ENCODE assay signal across 12 cellular contexts in the genomic region with DNA sequence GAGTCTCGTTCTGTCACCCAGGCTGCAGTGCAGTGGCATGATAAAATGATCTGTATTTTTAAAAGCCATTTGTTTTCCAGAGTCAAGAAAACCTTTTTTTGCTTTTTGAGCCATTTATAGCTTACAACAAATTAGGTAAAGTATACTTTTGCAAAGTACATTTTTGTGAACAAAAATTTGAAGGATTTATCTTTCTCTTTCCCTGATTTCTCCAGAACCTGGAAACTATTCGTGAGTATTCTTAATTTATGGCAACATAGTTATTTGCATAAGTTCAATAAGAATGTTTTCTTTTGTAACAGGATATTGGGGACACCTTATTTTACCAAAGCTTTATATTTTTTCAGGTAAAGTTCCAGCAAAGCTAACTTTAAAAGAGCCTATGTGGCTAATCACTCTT. TPM values are rescaled to one million over a fixed set of nuclear protein-coding genes. Genes with fewer than 3 reads are reported as not detected.
"Had no signal": no experiment of that assay in that cellular context is flagged by ENCODE, and none has a peak within 500 bp of the region (broad histone marks: within the 10 kb centered on the region; RNA-seq: fewer than 3 reads in every experiment).

No MANE protein-coding gene starts in this region.

- H2AFZ ChIP-seq: GM23248 had no signal

- H3K4me2 ChIP-seq: KMS-11 had no signal

- H3K4me1 ChIP-seq: HAP-1 had no signal

- H3K9me3 ChIP-seq: HAP-1 had no signal

- FAIRE-seq: HepG2 had no signal

- H3K4me3 ChIP-seq: GM23248, HAP-1 had no signal

- DNase-seq: GM23248, GOT3, H7, Karpas-422, KBM-7 had no signal

- ATAC-seq: HCT116, HepG2 had no signal

- H3K27ac ChIP-seq: GM23248, HL-60, KMS-11 had no signal

- H3K36me3 ChIP-seq: HAP-1 had no signal

RNA-seq across cellular contexts. Expression of a gene that starts 37.4 kb away (rescaled TPM):
- total RNA-seq: H4, HepG2 had no signal
- polyA plus RNA-seq: HepG2, IgD-negative memory B cell had no signal
